In the genomic region with DNA sequence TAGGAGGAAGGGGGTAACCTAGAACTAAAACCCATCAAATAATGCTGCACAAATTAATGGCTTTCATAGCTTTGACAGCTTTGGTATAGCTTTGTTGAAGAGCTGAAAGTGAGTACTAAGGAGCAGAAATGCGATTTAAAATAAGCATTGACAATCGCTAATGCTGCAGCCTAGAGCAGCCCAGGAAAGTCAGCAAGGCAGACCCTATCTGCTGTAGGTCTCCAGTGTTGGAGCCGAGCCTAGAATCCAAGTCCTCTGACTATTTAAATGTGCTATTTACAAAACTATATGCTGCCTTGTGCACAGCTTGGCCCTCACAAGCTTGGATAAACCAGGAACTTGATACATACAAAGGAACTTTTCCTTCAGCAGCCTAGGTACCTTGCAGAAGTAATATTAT, we compare ENCODE assay signal across 16 cellular contexts.
DNase-seq lines count a peak whose midpoint lies in the region; ATAC-seq, FAIRE-seq and TF ChIP-seq lines count a peak whose summit lies in the region.
"Had no signal": no experiment of that assay in that cellular context is flagged by ENCODE, and none has a peak within 500 bp of the region (broad histone marks: within the 10 kb centered on the region; RNA-seq: fewer than 3 reads in every experiment).

No MANE protein-coding gene starts in this region.

- H4K20me1 ChIP-seq in IMR-90 (ENCODE audit: insufficient read depth, low read length) = no peaks in the 10 kb centered on the region

- H2BK5ac ChIP-seq in IMR-90 (ENCODE audit: low read depth, low read length, poor library complexity, severe bottlenecking) = no peak overlapping the region

- H3K27me3 Mint-ChIP-seq in activated CD4-positive, alpha-beta T cell treated with anti-CD3 and anti-CD28 coated beads, Interleukin-2, amount 10 ng/mL, durations not matched to agents 24 days and 14 days = no peaks in the 10 kb centered on the region
- H3K27me3 Mint-ChIP-seq: CD4-positive, alpha-beta T cell had no signal

- no peak overlapping the region for H3K27ac Mint-ChIP-seq in activated CD4-positive, alpha-beta T cell treated with anti-CD3 and anti-CD28 coated beads, Interleukin-2, amount 10 ng/mL, durations not matched to agents 24 days and 14 days
- H3K27ac Mint-ChIP-seq: CD4-positive, alpha-beta T cell had no signal

- H3K9me3 ChIP-seq in IMR-90 (ENCODE audit: control insufficient read depth, insufficient read depth, low read length) (no peaks in the 10 kb centered on the region), stomach (peaks cover 0 to 5% (median 0%) of the 10 kb centered on the region in 4 donors)
- H3K9me3 ChIP-seq: BE2C had no signal

- H3K4me1 ChIP-seq in IMR-90 (ENCODE audit: control insufficient read depth, insufficient read depth, low read length) (no peaks in the 10 kb centered on the region; the same call in 1 of the 2 replicates), stomach (peaks cover 0 to 24% (median 8%) of the 10 kb centered on the region in 4 donors)
- H3K4me1 ChIP-seq: BE2C had no signal

- H3K9me3 Mint-ChIP-seq in activated CD4-positive, alpha-beta T cell treated with anti-CD3 and anti-CD28 coated beads, Interleukin-2, amount 10 ng/mL, durations not matched to agents 24 days and 14 days = peaks cover 9% of the 10 kb centered on the region
- H3K9me3 Mint-ChIP-seq: CD4-positive, alpha-beta T cell had no signal

- CTCF ChIA-PET in IMR-90 (lab: Yijun Ruan, JAX) = no interaction called here

- POLR2A ChIA-PET in IMR-90 (lab: Charles Lee; ENCODE audit: unreplicated experiment) = no interaction called here

- H2BK20ac ChIP-seq in IMR-90 (ENCODE audit: low read depth, low read length) = no peak overlapping the region

- no peak overlapping the region for H4K8ac ChIP-seq in IMR-90 (ENCODE audit: low read depth in 2 of 2, low read length in 2 of 2)

- no peak overlapping the region for H3K4me3 Mint-ChIP-seq in activated CD4-positive, alpha-beta T cell treated with anti-CD3 and anti-CD28 coated beads, Interleukin-2, amount 10 ng/mL, durations not matched to agents 24 days and 14 days
- H3K4me3 Mint-ChIP-seq: CD4-positive, alpha-beta T cell had no signal

- TF ChIP-seq POLR2A in GM12892 (IDR thresholded peaks at IDR 0.05; ENCODE audit: low read depth, low read length) (no peak), IMR-90 (IDR thresholded peaks at IDR 0.05; ENCODE audit: low read depth, low read length) (no peak), stomach (IDR thresholded peaks at IDR 0.05) (no peak)

- in situ Hi-C loops in IMR-90 (cut with MboI; ENCODE audit: low sequenced_read_pairs) = no loop called here

- no peak overlapping the region for H3K4ac ChIP-seq in IMR-90 (ENCODE audit: low read depth, low read length)

- H2AK5ac ChIP-seq in IMR-90 (ENCODE audit: low read depth, low read length) = no peak overlapping the region

- TF ChIP-seq CTCF in IMR-90 (conservative IDR thresholded peaks at IDR 0.05; ENCODE audit: low read depth, low read length) (no peak), stomach (IDR thresholded peaks at IDR 0.05) (no peak)

- WGBS in IMR-90 (ENCODE audit: extremely low coverage in 2 of 2, insufficient read length in 1 of 2), 2 experiments = no CpG with 5 or more reads among the region's 3 CpGs
- 11 to 42% (median 30%) methylated on average over 3 of the region's 3 CpGs for WGBS in stomach, 5 donors

- peaks cover under 1% of the 10 kb centered on the region; the same call in 1 of the 2 replicates for H3K36me3 ChIP-seq in IMR-90 (ENCODE audit: control insufficient read depth, insufficient read depth, low read length)
- peaks cover 1 to 12% (median 10%) of the 10 kb centered on the region in 4 donors for H3K36me3 ChIP-seq in stomach
- H3K36me3 ChIP-seq: BE2C had no signal

- peaks cover 32% of the 10 kb centered on the region for H3K36me3 Mint-ChIP-seq in activated CD4-positive, alpha-beta T cell treated with anti-CD3 and anti-CD28 coated beads, Interleukin-2, amount 10 ng/mL, durations not matched to agents 24 days and 14 days (ENCODE audit: low read depth)

- no peak overlapping the region for H3K4me3 ChIP-seq in IMR-90 (ENCODE audit: insufficient read depth, low read depth, low read length)
- no peak overlapping the region for H3K4me3 ChIP-seq in stomach
- H3K4me3 ChIP-seq: GM23248 had no signal

- no peak overlapping the region for H3K23ac ChIP-seq in IMR-90 (ENCODE audit: low read depth, low read length)

- no peaks in the 10 kb centered on the region; the same call in 1 of the 2 replicates for H3K9me1 ChIP-seq in IMR-90 (ENCODE audit: insufficient read depth, low read length)

- intact Hi-C loops in left ventricle myocardium superior (cut with micrococcal nuclease) (no loop called here), cardiac septum (cut with DNase I) (loop anchor here (10.0 kb wide), 1 partner anchor 179 kb away; no protein-coding TSS in a partner anchor), IMR-90 (cut with micrococcal nuclease) (loop anchor here (5.0 kb wide), 1 partner anchor 116 kb away; no protein-coding TSS in a partner anchor), stomach (cut with DNase I; ENCODE audit: low total_unique reads) (no loop called here)
- intact Hi-C loops in activated CD4-positive, alpha-beta T cell treated with anti-CD3 and anti-CD28 coated beads, Interleukin-2, amount 10 ng/mL, durations not matched to agents 24 days and 14 days (cut with micrococcal nuclease) = no loop called here

- dilution Hi-C loops in IMR-90 (cut with HindIII; ENCODE audit: low sequenced_read_pairs, unreplicated experiment) = no loop called here

- H4K91ac ChIP-seq in IMR-90 (ENCODE audit: insufficient read depth, low read depth, low read length) = no peak overlapping the region

- no TSS peak for BruUV-seq in IMR-90 (replicated peaks; lab: Mats Ljungman, UMichigan)

- H3K56ac ChIP-seq in IMR-90 (ENCODE audit: extremely low read depth, insufficient read depth, low read length) = no peak overlapping the region

- no peak for TF ChIP-seq EP300 in stomach (IDR thresholded peaks at IDR 0.05)

- no peak overlapping the region for H2BK120ac ChIP-seq in IMR-90 (ENCODE audit: low read depth, low read length)

- H3K18ac ChIP-seq in IMR-90 (ENCODE audit: low read depth, low read length) = no peak overlapping the region

- no peak overlapping the region for H4K5ac ChIP-seq in IMR-90 (ENCODE audit: low read depth, low read length)

- no peak overlapping the region for H3K14ac ChIP-seq in IMR-90 (replicated peaks; ENCODE audit: low read depth, low read length)

- H3K4me2 ChIP-seq in IMR-90 (ENCODE audit: low read depth, low read length) = no peak overlapping the region

- DNase-seq in left ventricle myocardium superior (no peak), cardiac septum (ENCODE audit: low spot score) (no peak), GM12892 (ENCODE audit: insufficient read length) (no peak), IMR-90 (no peak), stomach (peak; percentile 29)
- no peak for DNase-seq in activated CD4-positive, alpha-beta T cell treated with anti-CD3 and anti-CD28 coated beads, Interleukin-2, amount 10 ng/mL, durations not matched to agents 24 days and 14 days
- DNase-seq: ACHN; BE2C; C1 segment of cervical spinal cord; CD4-positive, alpha-beta T cell; DMS153; DMS79 treated with DMSO at 0.1 percent for 48 hours; GM23248; HCEC 1CT had no signal

- no peak overlapping the region for H2BK15ac ChIP-seq in IMR-90 (ENCODE audit: low read depth, low read length)

- peaks cover 18% of the 10 kb centered on the region for H3K4me1 Mint-ChIP-seq in activated CD4-positive, alpha-beta T cell treated with anti-CD3 and anti-CD28 coated beads, Interleukin-2, amount 10 ng/mL, durations not matched to agents 24 days and 14 days

- H2AK9ac ChIP-seq in IMR-90 (replicated peaks; ENCODE audit: low read depth, low read length, poor library complexity) = no peak overlapping the region

- peaks cover 9 to 28% of the 10 kb centered on the region in 2 experiments; a peak in 3 of 4 replicates for H3K79me1 ChIP-seq in IMR-90 (ENCODE audit: low read depth in 1 of 2, low read length in 2 of 2)

- no peak for TF ChIP-seq RAD21 in IMR-90 (IDR thresholded peaks at IDR 0.05; ENCODE audit: low read length)

- H3K27me3 ChIP-seq in IMR-90 (ENCODE audit: control insufficient read depth, insufficient read depth, low read length) = no peaks in the 10 kb centered on the region
- H3K27me3 ChIP-seq in stomach = no peaks in the 10 kb centered on the region
- H3K27me3 ChIP-seq: BE2C had no signal

- H3K9ac ChIP-seq in IMR-90 (ENCODE audit: low read depth, low read length) = no peak overlapping the region
- H3K9ac ChIP-seq: GM23248 had no signal

- no peak overlapping the region for H2AFZ ChIP-seq in IMR-90 (replicated peaks; ENCODE audit: low read length, poor library complexity)
- H2AFZ ChIP-seq: GM23248 had no signal

- ATAC-seq in left ventricle myocardium superior (peak; percentile 81), IMR-90 (ENCODE audit: low read depth) (peak; percentile 34; the same call in 1 of the 2 replicates), HG02884 (IDR thresholded peaks at IDR 0.05; ENCODE audit: unreplicated experiment) (no peak)

- peak; percentile 50 for FAIRE-seq in GM12892 (lab: Jason Lieb, UNC)
- FAIRE-seq: A204.1 had no signal

- H3K27ac ChIP-seq in IMR-90 (ENCODE audit: insufficient read depth, low read length) (no peak overlapping the region), stomach (no peak overlapping the region)
- H3K27ac ChIP-seq: GM23248 had no signal

TF ChIP-seq in IMR-90, 13 proteins besides CTCF, POLR2A, EP300 and RAD21:
- TF ChIP-seq MAFK (IDR thresholded peaks at IDR 0.05; ENCODE audit: low read depth, low read length) = no peak
- no peak for TF ChIP-seq ELK1 (IDR thresholded peaks at IDR 0.05; ENCODE audit: borderline replicate concordance, low read depth, low read length)
- TF ChIP-seq BHLHE40 (IDR thresholded peaks at IDR 0.05; ENCODE audit: low read depth, low read length) = no peak
- no peak for TF ChIP-seq RFX5 (IDR thresholded peaks at IDR 0.05; ENCODE audit: low read depth, low read length)

Comparison
In these comparisons a context has a peak if more than half of its experiments do, and no peak if none do; other contexts are left out.
1. intact Hi-C loops: an anchor here in cardiac septum (10.0 kb wide) and IMR-90 (5.0 kb wide); none called in left ventricle myocardium superior, stomach and activated CD4-positive, alpha-beta T cell treated with anti-CD3 and anti-CD28 coated beads, Interleukin-2, amount 10 ng/mL, durations not matched to agents 24 days and 14 days.